ENCODE assay signal across 11 cellular contexts in genomic region chr14:52033131-52033642, GRCh38. TPM values are rescaled to one million over a fixed set of nuclear protein-coding genes. Genes with fewer than 3 reads are reported as not detected.
DNase-seq lines count a peak whose midpoint lies in the region; ATAC-seq, FAIRE-seq and TF ChIP-seq lines count a peak whose summit lies in the region.
"Had no signal": no experiment of that assay in that cellular context is flagged by ENCODE, and none has a peak within 500 bp of the region (broad histone marks: within the 10 kb centered on the region; RNA-seq: fewer than 3 reads in every experiment).

No MANE protein-coding gene starts in this region.

- POLR2A ChIA-PET in H1 (lab: Charles Lee; ENCODE audit: partially characterized antibody), result interaction anchor here (0.8 kb wide), 1 partner anchor 52 kb away, joined by 4 read pairs; no protein-coding TSS in a partner anchor

- peak; percentile 74 for DNase-seq in AG10803 (ENCODE audit: low read depth)
- DNase-seq in LoVo (ENCODE audit: low spot score), result peak; percentile 4
- DNase-seq in H1 (ENCODE audit: low read depth in 1 of 2, low spot score in 2 of 2), result no peak
- DNase-seq in osteocyte (ENCODE audit: extremely low spot score, unreplicated experiment), result no peak
- DNase-seq in upper lobe of right lung, result no peak
- DNase-seq in G401 (ENCODE audit: low spot score), result no peak
- no peak for DNase-seq in erythroblast (lab: John Stamatoyannopoulos, UW)
- DNase-seq in NK-92 treated with Interleukin-12 subunit alpha and Interleukin-12 subunit beta, amount 100 ng/mL, for 24 hours (lab: John Stamatoyannopoulos, UW), result no peak
- DNase-seq: CD8-positive, alpha-beta memory T cell; NCI-H1417; T1000 had no signal

- no peak overlapping the region for H3K14ac ChIP-seq in H1 (ENCODE audit: insufficient read length)

- H3K56ac ChIP-seq in H1 (replicated peaks; ENCODE audit: insufficient read length, low read depth, low read length), result no peak overlapping the region

- no peaks in the 10 kb centered on the region for H3K27me3 Mint-ChIP-seq in osteocyte (ENCODE audit: unreplicated experiment)

- no peak overlapping the region for H4K8ac ChIP-seq in H1 (ENCODE audit: extremely low read depth, insufficient read depth, low read length)

- H3K79me2 ChIP-seq in H1 (ENCODE audit: control insufficient read depth in 1 of 2, insufficient read depth in 2 of 2, low read length in 2 of 2), result no peaks in the 10 kb centered on the region

- peak overlapping the region; percentile 35 for H3K4me3 ChIP-seq in AG10803 (ENCODE audit: low read length)
- no peak overlapping the region for H3K4me3 ChIP-seq in H1 (ENCODE audit: extremely low read depth in 1 of 4, insufficient read depth in 2 of 4, low read depth in 3 of 4, low read length in 4 of 4)
- H3K4me3 ChIP-seq in upper lobe of right lung, result no peak overlapping the region

- H3K36me3 ChIP-seq in H1 (ENCODE audit: control insufficient read depth in 2 of 4, insufficient read depth in 4 of 4, low read length in 3 of 4) (no peaks in the 10 kb centered on the region; a peak in 1 of 8 replicates), upper lobe of right lung (no peaks in the 10 kb centered on the region)

- H3K36me3 Mint-ChIP-seq in osteocyte (ENCODE audit: unreplicated experiment), result peaks cover 27% of the 10 kb centered on the region

- H3K4me2 ChIP-seq in H1 (ENCODE audit: insufficient read depth in 1 of 2, low read depth in 2 of 2, low read length in 2 of 2), result no peak overlapping the region; a peak in 1 of 4 replicates

- H2AFZ ChIP-seq in H1 (ENCODE audit: low read length), result peak overlapping the region; percentile 83; the same call in 1 of the 2 replicates

- 0 out of 2 replicates have a peak overlapping the region, but pooled peaks have one; percentile 17 for H2BK20ac ChIP-seq in H1 (ENCODE audit: low read length)

- intact Hi-C loops in upper lobe of right lung (cut with DNase I), result no loop called here

- peak overlapping the region; percentile 79 for H3K27ac Mint-ChIP-seq in osteocyte (ENCODE audit: unreplicated experiment)

- TF ChIP-seq CTCF in AG10803 (conservative IDR thresholded peaks at IDR 0.05; ENCODE audit: low read length) (no peak), H1 (IDR thresholded peaks at IDR 0.05; ENCODE audit: control extremely low read depth in 1 of 3, insufficient read depth in 1 of 3, low read depth in 1 of 3, low read length in 3 of 3) (no peak), osteocyte (IDR thresholded peaks at IDR 0.05) (no peak), upper lobe of right lung (IDR thresholded peaks at IDR 0.05) (no peak)

- H3K4me1 Mint-ChIP-seq in osteocyte (ENCODE audit: unreplicated experiment), result peaks cover 34% of the 10 kb centered on the region

- no peak overlapping the region for H2BK15ac ChIP-seq in H1 (ENCODE audit: low read length)

- no peak overlapping the region for H3K23ac ChIP-seq in H1 (ENCODE audit: insufficient read length)

- no peak for ATAC-seq in upper lobe of right lung

- H2BK5ac ChIP-seq in H1 (ENCODE audit: low read depth, low read length), result no peak overlapping the region; the same call in 1 of the 2 replicates

- no peaks in the 10 kb centered on the region for H3K9me3 Mint-ChIP-seq in osteocyte (ENCODE audit: unreplicated experiment)

- H3K27ac ChIP-seq in H1 (ENCODE audit: low read depth, low read length) (no peak overlapping the region), upper lobe of right lung (no peak overlapping the region)

- H3K9ac ChIP-seq in H1 (replicated peaks in 1 of 4; ENCODE audit: extremely low read depth in 1 of 4, low read depth in 3 of 4, low read length in 3 of 4), result no peak overlapping the region

- no peak overlapping the region for H4K91ac ChIP-seq in H1 (replicated peaks; ENCODE audit: insufficient read length, low read length)

- H3K4me1 ChIP-seq in H1 (replicated peaks in 1 of 4; ENCODE audit: control insufficient read depth in 3 of 4, insufficient read depth in 4 of 4, low read length in 3 of 4) (no peaks in the 10 kb centered on the region; a peak in 1 of 7 replicates), upper lobe of right lung (no peaks in the 10 kb centered on the region)

- no peak overlapping the region for H3K4ac ChIP-seq in H1 (replicated peaks; ENCODE audit: insufficient read length, low read depth, low read length)

- in situ Hi-C loops in G401 (cut with HindIII; ENCODE audit: low sequenced_read_pairs), result no loop called here

- no peaks in the 10 kb centered on the region for H4K20me1 ChIP-seq in H1 (replicated peaks in 1 of 2; ENCODE audit: control insufficient read depth in 1 of 2, insufficient read depth in 2 of 2, low read length in 2 of 2)

- no peaks in the 10 kb centered on the region for H3K9me3 ChIP-seq in H1 (ENCODE audit: insufficient read depth in 2 of 2, low read depth in 1 of 2, low read length in 1 of 2)
- no peaks in the 10 kb centered on the region for H3K9me3 ChIP-seq in upper lobe of right lung

- CTCF ChIA-PET in H1 (lab: Charles Lee; ENCODE audit: partially characterized antibody), result interaction anchor here (1.0 to 4.8 kb wide), 6 partner anchors 12 to 240 kb away, joined by 3 to 25 read pairs (median 6); no protein-coding TSS in a partner anchor

- TF ChIP-seq POLR2A in H1 (IDR thresholded peaks at IDR 0.05; ENCODE audit: control extremely low read depth in 1 of 2, low read depth in 2 of 2, low read length in 2 of 2), result no peak
- TF ChIP-seq POLR2A in erythroblast (IDR thresholded peaks at IDR 0.05; ENCODE audit: low read length), result no peak

- no peak for TF ChIP-seq EP300 in H1 (IDR thresholded peaks at IDR 0.05; ENCODE audit: borderline replicate concordance in 1 of 2, low read depth in 2 of 2, low read length in 2 of 2)

- no peak for FAIRE-seq in H1 (lab: Jason Lieb, UNC)

- H3K27me3 ChIP-seq in H1 (replicated peaks in 1 of 4; ENCODE audit: control insufficient read depth in 3 of 4, extremely low read depth in 1 of 4, insufficient read depth in 3 of 4, low read length in 3 of 4) (no peaks in the 10 kb centered on the region), upper lobe of right lung (no peaks in the 10 kb centered on the region)

- TF ChIP-seq RAD21 in H1 (IDR thresholded peaks at IDR 0.05 in 1 of 2, conservative IDR thresholded peaks at IDR 0.05 in 1 of 2; ENCODE audit: low read depth in 2 of 2, low read length in 2 of 2), result no peak

- no peaks in the 10 kb centered on the region for H3K79me1 ChIP-seq in H1 (ENCODE audit: low read depth, low read length)

- H3K18ac ChIP-seq in H1 (ENCODE audit: extremely low read depth, low read length), result no peak overlapping the region

- H2BK12ac ChIP-seq in H1 (ENCODE audit: low read depth, low read length), result no peak overlapping the region

- 71% methylated on average over 10 of the region's 10 CpGs; no CpG with 5 or more reads in 1 of the 2 experiments for WGBS in H1 (ENCODE audit: extremely low coverage in 1 of 2, insufficient coverage in 1 of 2, insufficient read length in 1 of 2, insufficient replicate concordance in 2 of 2, low coverage in 1 of 2, low lambda C conversion rate in 2 of 2, missing lambda C conversion rate in 1 of 2), 2 experiments

- no peak overlapping the region for H4K5ac ChIP-seq in H1 (ENCODE audit: insufficient read length, low read depth, low read length)

- no peak overlapping the region for H2BK120ac ChIP-seq in H1 (replicated peaks; ENCODE audit: low read depth, low read length)

- peak overlapping the region; percentile 6 for H3K4me3 Mint-ChIP-seq in osteocyte (ENCODE audit: unreplicated experiment)
- H3K4me3 Mint-ChIP-seq: CD8-positive, alpha-beta memory T cell had no signal

- no peaks in the 10 kb centered on the region for H3K23me2 ChIP-seq in H1 (ENCODE audit: low read depth, low read length)

- no peak overlapping the region for H2AK5ac ChIP-seq in H1 (ENCODE audit: low read depth, low read length)

TF ChIP-seq in H1, 55 proteins besides CTCF, POLR2A, EP300 and RAD21:
- TF ChIP-seq KDM1A (IDR thresholded peaks at IDR 0.05; ENCODE audit: borderline replicate concordance, low read length), result no peak
- TF ChIP-seq SIRT6 (IDR thresholded peaks at IDR 0.05; ENCODE audit: low read length), result no peak
- no peak; the same call in 1 of the 2 replicates for TF ChIP-seq MAFK (IDR thresholded peaks at IDR 0.05; ENCODE audit: low read depth, low read length)
- TF ChIP-seq KDM4A (IDR thresholded peaks at IDR 0.05; ENCODE audit: low read depth, low read length, severe bottlenecking), result no peak
- TF ChIP-seq RFX5 (IDR thresholded peaks at IDR 0.05; ENCODE audit: borderline replicate concordance, low read depth, low read length), result no peak
- peak; percentile 78 for TF ChIP-seq BACH1 (IDR thresholded peaks at IDR 0.05; ENCODE audit: low read length)

RNA-seq across cellular contexts. Expression of gene NID2, which starts 35.7 kb away (rescaled TPM):
- 6.1 and 6.9 TPM in 2 replicates for total RNA-seq in H1 (2021; fragmentation: NEBNext Ultra II Directional; extraction: Animal tissue kit (Norgen Biotek cat#: 25700))
- 12.6 and 16.5 TPM in 2 replicates for polyA plus RNA-seq in H1 (2011; rRNA removed)
- 8.0 TPM for polyA plus RNA-seq in H1 (2011; cell fraction: cytosol; rRNA removed)
- polyA plus RNA-seq in H1 (2011; cell fraction: nucleus; rRNA removed), result 21.3 TPM
- polyA plus RNA-seq in H1 (2012, experiment 1 of 2), result 11.0 to 14.0 TPM (median 12.3 TPM) in 4 replicates
- polyA plus RNA-seq in H1 (2012, experiment 2 of 2), result 3.3 TPM
- polyA plus RNA-seq in H1 (2013, experiment 1 of 2), result 10.4 TPM
- 8.2 TPM for polyA plus RNA-seq in H1 (2013, experiment 2 of 2)
- polyA minus RNA-seq in H1 (2011; rRNA and poly(A)+ RNA removed), result 15.1 and 18.4 TPM in 2 replicates
- 6.9 TPM for polyA minus RNA-seq in H1 (2011; cell fraction: cytosol; rRNA and poly(A)+ RNA removed)
- 12.1 TPM for polyA minus RNA-seq in H1 (2011; cell fraction: nucleus; rRNA and poly(A)+ RNA removed)
- total RNA-seq in osteocyte (58.5 and 62.9 TPM in 2 replicates), upper lobe of right lung (17.9 TPM)
- not detected in 2 replicates for total RNA-seq in G401 (2014; rRNA removed; shearing (Covaris generic))
- total RNA-seq: CD8-positive, alpha-beta memory T cell had no signal

RNA-seq across cellular contexts. Expression of gene RTRAF, which starts 43.8 kb away (rescaled TPM):
- 351 and 359 TPM in 2 replicates for total RNA-seq in H1 (2021; fragmentation: NEBNext Ultra II Directional; extraction: Animal tissue kit (Norgen Biotek cat#: 25700))
- polyA plus RNA-seq in H1 (2011; rRNA removed), result 60.2 and 149 TPM in 2 replicates
- 163 TPM for polyA plus RNA-seq in H1 (2011; cell fraction: cytosol; rRNA removed)
- 147 TPM for polyA plus RNA-seq in H1 (2011; cell fraction: nucleus; rRNA removed)
- polyA plus RNA-seq in H1 (2012, experiment 1 of 2), result 416 to 484 TPM (median 426 TPM) in 4 replicates
- 40.5 TPM for polyA plus RNA-seq in H1 (2012, experiment 2 of 2)
- polyA plus RNA-seq in H1 (2013, experiment 1 of 2), result 576 TPM
- 647 TPM for polyA plus RNA-seq in H1 (2013, experiment 2 of 2)
- polyA minus RNA-seq in H1 (2011; rRNA and poly(A)+ RNA removed), result 86.2 and 119 TPM in 2 replicates
- 237 TPM for polyA minus RNA-seq in H1 (2011; cell fraction: cytosol; rRNA and poly(A)+ RNA removed)
- 103 TPM for polyA minus RNA-seq in H1 (2011; cell fraction: nucleus; rRNA and poly(A)+ RNA removed)
- 172 and 185 TPM in 2 replicates for total RNA-seq in osteocyte
- 104 TPM for total RNA-seq in upper lobe of right lung
- total RNA-seq in G401 (2014; rRNA removed; shearing (Covaris generic)), result 98.2 and 166 TPM in 2 replicates

Comparison
In these comparisons a context has a peak if more than half of its experiments do, and no peak if none do; other contexts are left out.
1. DNase-seq: peak in AG10803 (single experiment) and LoVo (single experiment); none in H1 (0 of 2), osteocyte (single experiment), upper lobe of right lung (single experiment), G401 (single experiment), erythroblast (0 of 2) and NK-92 treated with Interleukin-12 subunit alpha and Interleukin-12 subunit beta, amount 100 ng/mL, for 24 hours (single experiment).